In the genomic region with DNA sequence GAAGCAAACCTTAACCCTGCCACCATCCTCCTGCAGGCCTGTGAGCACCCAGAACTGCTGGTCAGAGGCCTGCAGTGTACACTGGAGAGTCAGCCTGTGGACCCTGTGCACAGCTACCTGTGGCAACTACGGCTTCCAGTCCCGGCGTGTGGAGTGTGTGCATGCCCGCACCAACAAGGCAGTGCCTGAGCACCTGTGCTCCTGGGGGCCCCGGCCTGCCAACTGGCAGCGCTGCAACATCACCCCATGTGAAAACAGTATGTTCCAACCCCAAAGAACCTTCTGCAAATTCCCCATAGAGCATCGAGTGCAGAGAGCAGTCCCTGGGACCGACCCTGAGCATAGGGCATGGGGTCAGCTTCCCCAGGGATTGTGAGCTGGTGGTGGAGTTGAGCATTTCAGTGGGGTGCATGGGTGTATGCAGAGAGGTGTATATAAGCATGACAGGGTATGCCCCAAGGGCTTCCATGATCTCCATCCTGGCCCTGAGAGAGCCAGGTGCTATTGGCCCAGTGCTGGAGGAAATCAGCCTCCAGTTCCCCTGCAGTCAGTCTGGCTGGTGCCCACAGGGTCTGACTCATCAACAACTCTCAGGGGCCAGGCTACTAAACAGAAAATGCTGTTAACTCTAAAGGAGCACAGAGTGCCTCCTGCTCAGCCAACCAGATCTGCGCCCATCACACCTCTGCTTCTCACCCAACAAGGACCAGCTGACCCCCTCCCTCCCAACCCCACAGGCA, we compare ENCODE assay signal across 1 cellular context.
TF ChIP-seq lines count a peak whose summit lies in the region.

No MANE protein-coding gene starts in this region.

TF ChIP-seq in SK-N-SH treated with all-trans-retinoic acid at 6 μM for 48 hours, 23 proteins besides CTCF, POLR2A, EP300 and RAD21 (continued from another document):
- no peak for TF ChIP-seq PATZ1 (CRISPR knock-in tag; IDR thresholded peaks at IDR 0.05; ENCODE audit: borderline replicate concordance)
- TF ChIP-seq ZFP30 (CRISPR knock-in tag; IDR thresholded peaks at IDR 0.05): no peak
- no peak for TF ChIP-seq ISL1 (CRISPR knock-in tag; IDR thresholded peaks at IDR 0.05)
- no peak for TF ChIP-seq ZFP3 (CRISPR knock-in tag; IDR thresholded peaks at IDR 0.05)
- TF ChIP-seq, protein P1, sequence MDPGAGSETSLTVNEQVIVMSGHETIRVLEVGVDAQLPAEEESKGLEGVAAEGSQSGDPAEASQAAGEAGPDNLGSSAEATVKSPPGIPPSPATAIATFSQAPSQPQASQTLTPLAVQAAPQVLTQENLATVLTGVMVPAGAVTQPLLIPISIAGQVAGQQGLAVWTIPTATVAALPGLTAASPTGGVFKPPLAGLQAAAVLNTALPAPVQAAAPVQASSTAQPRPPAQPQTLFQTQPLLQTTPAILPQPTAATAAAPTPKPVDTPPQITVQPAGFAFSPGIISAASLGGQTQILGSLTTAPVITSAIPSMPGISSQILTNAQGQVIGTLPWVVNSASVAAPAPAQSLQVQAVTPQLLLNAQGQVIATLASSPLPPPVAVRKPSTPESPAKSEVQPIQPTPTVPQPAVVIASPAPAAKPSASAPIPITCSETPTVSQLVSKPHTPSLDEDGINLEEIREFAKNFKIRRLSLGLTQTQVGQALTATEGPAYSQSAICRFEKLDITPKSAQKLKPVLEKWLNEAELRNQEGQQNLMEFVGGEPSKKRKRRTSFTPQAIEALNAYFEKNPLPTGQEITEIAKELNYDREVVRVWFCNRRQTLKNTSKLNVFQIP (CRISPR knock-in tag; IDR thresholded peaks at IDR 0.05; ENCODE audit: borderline replicate concordance, low read depth): no peak
- TF ChIP-seq BACH2 (CRISPR knock-in tag; IDR thresholded peaks at IDR 0.05; ENCODE audit: borderline replicate concordance): no peak
